23 cellular contexts compared by ENCODE assay signal in the genomic region with DNA sequence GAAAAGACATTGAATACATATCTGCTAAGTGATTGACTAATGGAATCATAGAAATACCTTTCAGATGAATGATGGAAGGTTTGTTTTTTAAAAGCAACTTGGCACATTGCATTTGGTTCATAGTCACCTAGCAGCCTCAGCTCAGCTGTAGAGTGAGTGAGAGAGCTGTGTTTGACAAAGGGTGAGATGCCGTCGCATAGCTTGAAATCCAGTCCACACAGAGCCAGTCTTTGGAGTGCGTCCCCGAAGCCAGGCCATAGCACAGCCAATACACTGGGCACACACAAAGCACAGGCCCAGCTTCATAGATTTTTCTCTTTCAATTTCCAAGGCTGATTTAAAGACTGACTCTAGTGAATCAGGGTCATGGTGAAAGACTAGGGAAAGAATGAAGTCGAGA.
DNase-seq lines count a peak whose midpoint lies in the region; ATAC-seq, FAIRE-seq and TF ChIP-seq lines count a peak whose summit lies in the region.
"Had no signal": no experiment of that assay in that cellular context is flagged by ENCODE, and none has a peak within 500 bp of the region (broad histone marks: within the 10 kb centered on the region; RNA-seq: fewer than 3 reads in every experiment).

No MANE protein-coding gene starts in this region.

- TF ChIP-seq POLR2A in gastroesophageal sphincter (IDR thresholded peaks at IDR 0.05) (no peak), thyroid gland (IDR thresholded peaks at IDR 0.05) (no peak)

- no peak for FAIRE-seq in D721Med (lab: Jason Lieb, UNC)
- FAIRE-seq: H54, HepG2 had no signal

- H3K4me3 ChIP-seq in gastroesophageal sphincter (no peak overlapping the region), neural cell (ENCODE audit: low read length) (no peak overlapping the region), thyroid gland (replicated peaks in 1 of 3) (no peak overlapping the region)

- no peaks in the 10 kb centered on the region for H3K36me3 ChIP-seq in gastroesophageal sphincter
- H3K36me3 ChIP-seq in neural cell (ENCODE audit: insufficient read depth, low read length), result no peaks in the 10 kb centered on the region
- H3K36me3 ChIP-seq in thyroid gland, result no peaks in the 10 kb centered on the region

- ATAC-seq in gastroesophageal sphincter, result no peak
- ATAC-seq in GM18511 (IDR thresholded peaks at IDR 0.05; ENCODE audit: unreplicated experiment), result no peak
- ATAC-seq in HG03571 (IDR thresholded peaks at IDR 0.05; ENCODE audit: unreplicated experiment), result no peak
- ATAC-seq: PC-3 had no signal

- no peak overlapping the region for H3K4me2 ChIP-seq in neural cell (ENCODE audit: low read length)

- H3K9me3 ChIP-seq in gastroesophageal sphincter (no peaks in the 10 kb centered on the region), neural cell (ENCODE audit: low read length) (no peaks in the 10 kb centered on the region), thyroid gland (no peaks in the 10 kb centered on the region)

- TF ChIP-seq CTCF in gastroesophageal sphincter (IDR thresholded peaks at IDR 0.05) (no peak), neural cell (IDR thresholded peaks at IDR 0.05; ENCODE audit: poor library complexity, severe bottlenecking) (peak; percentile 25), thyroid gland (IDR thresholded peaks at IDR 0.05) (no peak), D721Med (IDR thresholded peaks at IDR 0.05; ENCODE audit: insufficient read depth, missing control alignments) (no peak)

- 55 to 70% methylated on average over 5 of the region's 5 CpGs for WGBS in gastroesophageal sphincter (ENCODE audit: low coverage in 1 of 2), 2 donors
- WGBS in thyroid gland, 2 donors, result 44 to 51% methylated on average over 5 of the region's 5 CpGs

- no peak for TF ChIP-seq EP300 in gastroesophageal sphincter (IDR thresholded peaks at IDR 0.05)
- TF ChIP-seq EP300 in neural cell (conservative IDR thresholded peaks at IDR 0.05; ENCODE audit: poor library complexity, severe bottlenecking), result peak; percentile 41

- peak; percentile 33 for DNase-seq in activated CD8-positive, alpha-beta memory T cell treated with anti-CD3 and anti-CD28 coated beads for 24 hours
- no peak for DNase-seq in activated CD8-positive, alpha-beta memory T cell treated with anti-CD3 and anti-CD28 coated beads, Interleukin-2, amount 50 U/mL, for 4 hours
- DNase-seq in thyroid gland (peak; percentile 64 to 67), D721Med (ENCODE audit: insufficient read length, low spot score) (no peak)
- DNase-seq: AML-193, DND-41, KG1, MV-4-11, NCI-H1417 treated with DMSO at 0.1 percent for 48 hours, NCI-H187 treated with DMSO at 0.1 percent for 48 hours, NCI-H2227 treated with DMSO at 0.1 percent for 48 hours, NCI-H510A treated with DMSO at 0.1 percent for 48 hours, NCI-H82, PC-3 had no signal

- intact Hi-C loops in thyroid gland (cut with DNase I), result loop anchor here (10.0 kb wide), 2 partner anchors 214 to 364 kb away; no protein-coding TSS in a partner anchor

- H3K9ac ChIP-seq in neural cell (ENCODE audit: low read length), result no peak overlapping the region

- H3K79me2 ChIP-seq in neural cell (replicated peaks; ENCODE audit: insufficient read depth, low read length), result no peaks in the 10 kb centered on the region

- H3K4me1 ChIP-seq in gastroesophageal sphincter (peaks cover 4 to 20% (median 5%) of the 10 kb centered on the region in 3 donors), thyroid gland (peaks cover 43 to 57% of the 10 kb centered on the region in 2 donors)

- H2AFZ ChIP-seq in neural cell (ENCODE audit: low read depth, low read length), result no peak overlapping the region

- no peaks in the 10 kb centered on the region for H4K20me1 ChIP-seq in neural cell (ENCODE audit: insufficient read depth)

- TF ChIP-seq RAD21 in neural cell (conservative IDR thresholded peaks at IDR 0.05), result peak; percentile 47

- H3K27me3 ChIP-seq in gastroesophageal sphincter, result no peaks in the 10 kb centered on the region
- no peaks in the 10 kb centered on the region for H3K27me3 ChIP-seq in neural cell (ENCODE audit: insufficient read depth, low read depth, low read length)
- no peaks in the 10 kb centered on the region for H3K27me3 ChIP-seq in thyroid gland

- peak overlapping the region in 3 of 4 donors; percentile 45 to 51 (median 50) for H3K27ac ChIP-seq in gastroesophageal sphincter
- peak overlapping the region; percentile 35 for H3K27ac ChIP-seq in neural cell (ENCODE audit: low read length)
- peak overlapping the region; percentile 82 to 96 (median 93) for H3K27ac ChIP-seq in thyroid gland
- H3K27ac ChIP-seq: 22Rv1, C4-2B, RWPE1 had no signal

- H3K9me2 ChIP-seq in neural cell (ENCODE audit: insufficient read depth, low read length), result no peaks in the 10 kb centered on the region

- no peaks in the 10 kb centered on the region for H3F3A ChIP-seq in neural cell (ENCODE audit: insufficient read depth, low read length, poor library complexity, severe bottlenecking)

TF ChIP-seq in neural cell, 6 proteins besides CTCF, POLR2A, EP300 and RAD21:
- TF ChIP-seq POLR2AphosphoS5 (IDR thresholded peaks at IDR 0.05) (peak; percentile 38), EZH2 (IDR thresholded peaks at IDR 0.05; ENCODE audit: borderline replicate concordance, insufficient read depth, low read length, poor library complexity, severe bottlenecking) (no peak)

Comparison
In these comparisons a context has a peak if more than half of its experiments do, and no peak if none do; other contexts are left out.
1. DNase-seq: peak in activated CD8-positive, alpha-beta memory T cell treated with anti-CD3 and anti-CD28 coated beads for 24 hours (single experiment) and thyroid gland (2 of 2); none in activated CD8-positive, alpha-beta memory T cell treated with anti-CD3 and anti-CD28 coated beads, Interleukin-2, amount 50 U/mL, for 4 hours (single experiment) and D721Med (single experiment).
2. H3K27ac ChIP-seq: peak in every context shown above with its lines; median percentile 93 in thyroid gland; 50 in gastroesophageal sphincter; 35 in neural cell.